Comparison of ENCODE assay signal across 18 cellular contexts in genomic region chr12:58566599-58566998, GRCh38.
DNase-seq lines count a peak whose midpoint lies in the region; ATAC-seq and TF ChIP-seq lines count a peak whose summit lies in the region.
"Had no signal": no experiment of that assay in that cellular context is flagged by ENCODE, and none has a peak within 500 bp of the region (broad histone marks: within the 10 kb centered on the region; RNA-seq: fewer than 3 reads in every experiment).

No MANE protein-coding gene starts in this region.

- DNase-seq in EH (ENCODE audit: low read depth) = peak; percentile 96
- DNase-seq in NCI-H2171 (lab: John Stamatoyannopoulos, UW) = peak; percentile 68
- peak; percentile 74 for DNase-seq in choroid plexus epithelial cell (ENCODE audit: low read depth)
- no peak for DNase-seq in osteocyte (ENCODE audit: extremely low spot score, unreplicated experiment)
- DNase-seq in MM.1S = no peak
- no peak for DNase-seq in T-cell
- no peak for DNase-seq in SW480 (ENCODE audit: low spot score)
- DNase-seq: activated CD4-positive, alpha-beta T cell treated with anti-CD3 and anti-CD28 coated beads for 1 hour; activated effector memory CD4-positive, alpha-beta T cell treated with anti-CD3 and anti-CD28 coated beads, Interleukin-2, amount 50 U/mL, for 16 hours; C1 segment of cervical spinal cord; KG1; NCI-H1105 treated with DMSO at 0.1 percent for 48 hours; ovary had no signal

- POLR2A ChIA-PET in T-cell (lab: Charles Lee) = no interaction called here

- ATAC-seq in T-cell (replicated peaks in 1 of 4) (no peak), GM18858 (IDR thresholded peaks at IDR 0.05; ENCODE audit: unreplicated experiment) (no peak)
- ATAC-seq: Right ventricle myocardium inferior had no signal

- H3K27me3 Mint-ChIP-seq in osteocyte (ENCODE audit: unreplicated experiment) (no peaks in the 10 kb centered on the region), T-cell (peaks cover 3 to 7% of the 10 kb centered on the region in 2 donors)
- H3K27me3 Mint-ChIP-seq: dendritic cell treated with granulocyte-macrophage colony-stimulating factor and Interleukin-4, amounts not matched to agents 40 ng/mL and 50 ng/mL, for 4 days had no signal

- no peak overlapping the region for H3K9ac ChIP-seq in MM.1S (ENCODE audit: low read length)

- no peaks in the 10 kb centered on the region for H3K79me2 ChIP-seq in MM.1S (ENCODE audit: low read length)

- CTCF ChIA-PET in T-cell (lab: Charles Lee) = no interaction called here

- H3K27ac Mint-ChIP-seq in osteocyte (ENCODE audit: unreplicated experiment) (peak overlapping the region; percentile 88), T-cell (no peak overlapping the region)
- H3K27ac Mint-ChIP-seq: dendritic cell treated with granulocyte-macrophage colony-stimulating factor and Interleukin-4, amounts not matched to agents 40 ng/mL and 50 ng/mL, for 4 days had no signal

- H3K9me3 Mint-ChIP-seq in osteocyte (ENCODE audit: unreplicated experiment) (no peaks in the 10 kb centered on the region), T-cell (peaks cover 0 to 2% (median 0%) of the 10 kb centered on the region in 3 donors)
- H3K9me3 Mint-ChIP-seq: dendritic cell treated with granulocyte-macrophage colony-stimulating factor and Interleukin-4, amounts not matched to agents 40 ng/mL and 50 ng/mL, for 4 days had no signal

- peaks cover 58% of the 10 kb centered on the region for H3K4me1 Mint-ChIP-seq in osteocyte (ENCODE audit: unreplicated experiment)
- no peaks in the 10 kb centered on the region for H3K4me1 Mint-ChIP-seq in T-cell

- TF ChIP-seq CTCF in choroid plexus epithelial cell (conservative IDR thresholded peaks at IDR 0.05; ENCODE audit: low read depth, low read length) = no peak
- TF ChIP-seq CTCF in osteocyte (IDR thresholded peaks at IDR 0.05) = no peak
- no peak for TF ChIP-seq CTCF in MM.1S (IDR thresholded peaks at IDR 0.05; ENCODE audit: low read length)

- H2AFZ ChIP-seq in MM.1S (ENCODE audit: low read length) = no peak overlapping the region

- H3K4me3 Mint-ChIP-seq in osteocyte (ENCODE audit: unreplicated experiment) (no peak overlapping the region), T-cell (no peak overlapping the region)
- H3K4me3 Mint-ChIP-seq: dendritic cell treated with granulocyte-macrophage colony-stimulating factor and Interleukin-4, amounts not matched to agents 40 ng/mL and 50 ng/mL, for 4 days had no signal

- no peaks in the 10 kb centered on the region for H3K27me3 ChIP-seq in MM.1S (replicated peaks; ENCODE audit: insufficient read depth, low read length)
- H3K27me3 ChIP-seq: ovary had no signal

- no peak overlapping the region for H3K4me3 ChIP-seq in choroid plexus epithelial cell (ENCODE audit: low read depth, low read length)
- no peak overlapping the region for H3K4me3 ChIP-seq in MM.1S (ENCODE audit: low read length)
- H3K4me3 ChIP-seq: ovary, thoracic aorta had no signal

- H3K9me2 ChIP-seq in MM.1S (replicated peaks; ENCODE audit: insufficient read depth, low read length) = no peaks in the 10 kb centered on the region

- H3K27ac ChIP-seq in MM.1S (ENCODE audit: low read length) = no peak overlapping the region
- H3K27ac ChIP-seq: HL-60, ovary, thoracic aorta had no signal

- no peaks in the 10 kb centered on the region for H3K9me3 ChIP-seq in MM.1S (replicated peaks; ENCODE audit: insufficient read depth, low read length)
- H3K9me3 ChIP-seq: ovary, thoracic aorta had no signal

- no peaks in the 10 kb centered on the region for H3K36me3 ChIP-seq in MM.1S (replicated peaks; ENCODE audit: insufficient read depth, low read length)
- H3K36me3 ChIP-seq: ovary, thoracic aorta had no signal

- no peaks in the 10 kb centered on the region for H3K4me1 ChIP-seq in MM.1S (ENCODE audit: low read length)

- no peaks in the 10 kb centered on the region for H3F3A ChIP-seq in MM.1S (ENCODE audit: insufficient read depth, low read length)

- H3K36me3 Mint-ChIP-seq in osteocyte (ENCODE audit: unreplicated experiment) (no peaks in the 10 kb centered on the region), T-cell (no peaks in the 10 kb centered on the region)

- H4K20me1 ChIP-seq in MM.1S (ENCODE audit: insufficient read depth, low read length) = no peaks in the 10 kb centered on the region

- no peak overlapping the region for H3K4me2 ChIP-seq in MM.1S (ENCODE audit: low read depth, low read length)

Comparison
In these comparisons a context has a peak if more than half of its experiments do, and no peak if none do; other contexts are left out.
1. DNase-seq: peak in EH (single experiment), NCI-H2171 (single experiment) and choroid plexus epithelial cell (single experiment); none in osteocyte (single experiment), MM.1S (single experiment), T-cell (0 of 34) and SW480 (single experiment).